ENCODE assay signal across 15 cellular contexts in genomic region chr17:13561606-13562270, GRCh38. TPM values are rescaled to one million over a fixed set of nuclear protein-coding genes. Genes with fewer than 3 reads are reported as not detected.
DNase-seq lines count a peak whose midpoint lies in the region; ATAC-seq and TF ChIP-seq lines count a peak whose summit lies in the region.
"Had no signal": no experiment of that assay in that cellular context is flagged by ENCODE, and none has a peak within 500 bp of the region (broad histone marks: within the 10 kb centered on the region; RNA-seq: fewer than 3 reads in every experiment).

No MANE protein-coding gene starts in this region.

- peaks cover 13% of the 10 kb centered on the region for H3K4me1 Mint-ChIP-seq in WTC11

- H2AFZ ChIP-seq in HCT116 (ENCODE audit: low read depth, low read length, poor library complexity, severe bottlenecking) (peak overlapping the region; percentile 67), hepatocyte (no peak overlapping the region)

- H3K4me2 ChIP-seq in HCT116 (ENCODE audit: low read length): peak overlapping the region; percentile 63
- no peak overlapping the region for H3K4me2 ChIP-seq in hepatocyte
- H3K4me2 ChIP-seq in skeletal muscle satellite cell (ENCODE audit: low read length): peak overlapping the region; percentile 75

- H3K79me2 ChIP-seq in HCT116 (ENCODE audit: insufficient read depth, low read length) (no peaks in the 10 kb centered on the region), hepatocyte (no peaks in the 10 kb centered on the region)

- intact Hi-C loops in HCT116 (cut with micrococcal nuclease): no loop called here

- no peak for TF ChIP-seq CTCF in HCT116 (IDR thresholded peaks at IDR 0.05 in 2 of 3, conservative IDR thresholded peaks at IDR 0.05 in 1 of 3; ENCODE audit: borderline replicate concordance in 1 of 3, insufficient read depth in 1 of 3, low read depth in 2 of 3, low read length in 2 of 3)
- TF ChIP-seq CTCF in hepatocyte (IDR thresholded peaks at IDR 0.05; ENCODE audit: poor library complexity): no peak
- TF ChIP-seq CTCF in WTC11 (IDR thresholded peaks at IDR 0.05): no peak

- H3K4me1 ChIP-seq in HCT116 (ENCODE audit: control insufficient read depth in 1 of 2, insufficient read depth in 2 of 2, low read length in 2 of 2) (peaks cover 0 to 32% of the 10 kb centered on the region in 2 experiments; a peak in 3 of 4 replicates), hepatocyte (ENCODE audit: insufficient read depth) (no peaks in the 10 kb centered on the region), skeletal muscle satellite cell (ENCODE audit: control insufficient read depth, insufficient read depth, low read length) (peaks cover 41% of the 10 kb centered on the region)
- H3K4me1 ChIP-seq: thyroid gland had no signal

- RAD21 ChIA-PET in HCT116 (lab: Charles Lee; ENCODE audit: low non-redundant PET in 1 of 2, low total read pairs in 2 of 2, uncharacterized antibody in 2 of 2, unreplicated experiment in 2 of 2): no interaction called here

- POLR2A ChIA-PET in HCT116 (lab: Charles Lee): interaction anchor here (1.0 kb wide), 1 partner anchor 79 kb away, joined by 3 read pairs; no protein-coding TSS in a partner anchor
- POLR2A ChIA-PET in WTC11 (lab: Charles Lee): no interaction called here

- 94% methylated on average over 14 of the region's 14 CpGs for WGBS in hepatocyte (ENCODE audit: low lambda C conversion rate, missing lambda C conversion rate)

- no peak overlapping the region for H3K27ac Mint-ChIP-seq in WTC11
- H3K27ac Mint-ChIP-seq: natural killer cell treated with Interleukin-12 subunit alpha and Interleukin-12 subunit beta and Interleukin-15 and Interleukin-18, amount 100 ng/mL, for 72 hours had no signal

- in situ Hi-C loops in SK-MEL-5 (cut with HindIII; ENCODE audit: low pct_unique_long_range_greater_than_20kb, low sequenced_read_pairs): no loop called here

- H3K27me3 ChIP-seq in HCT116 (ENCODE audit: insufficient read depth, low read length) (no peaks in the 10 kb centered on the region), hepatocyte (no peaks in the 10 kb centered on the region), skeletal muscle satellite cell (ENCODE audit: control insufficient read depth, insufficient read depth, low read length) (no peaks in the 10 kb centered on the region)
- H3K27me3 ChIP-seq: thyroid gland had no signal

- no peak for TF ChIP-seq RAD21 in HCT116 (IDR thresholded peaks at IDR 0.05; ENCODE audit: low read depth)

- no TSS peak for BruUV-seq in HCT116 (replicated peaks; lab: Mats Ljungman, UMichigan)

- H3K27ac ChIP-seq in HCT116 (ENCODE audit: low read depth, low read length): no peak overlapping the region
- peak overlapping the region; percentile 41 for H3K27ac ChIP-seq in hepatocyte
- H3K27ac ChIP-seq: SK-N-MC, thyroid gland had no signal

- peaks cover 7% of the 10 kb centered on the region for H3K9me3 Mint-ChIP-seq in WTC11
- H3K9me3 Mint-ChIP-seq: natural killer cell treated with Interleukin-12 subunit alpha and Interleukin-12 subunit beta and Interleukin-15 and Interleukin-18, amount 100 ng/mL, for 72 hours had no signal

- TF ChIP-seq POLR2A in HCT116 (IDR thresholded peaks at IDR 0.05; ENCODE audit: borderline replicate concordance, extremely low read depth, insufficient read depth, insufficient read length): no peak

- no peaks in the 10 kb centered on the region for H4K20me1 ChIP-seq in HCT116 (ENCODE audit: insufficient read depth)
- no peaks in the 10 kb centered on the region for H4K20me1 ChIP-seq in hepatocyte (ENCODE audit: insufficient read depth, poor library complexity, severe bottlenecking)

- H3K9me3 ChIP-seq in HCT116 (ENCODE audit: control insufficient read depth in 1 of 2, insufficient read depth in 1 of 2, low read depth in 1 of 2, low read length in 2 of 2) (no peaks in the 10 kb centered on the region), hepatocyte (ENCODE audit: low read depth) (no peaks in the 10 kb centered on the region), skeletal muscle satellite cell (replicated peaks; ENCODE audit: low read length) (no peaks in the 10 kb centered on the region)
- H3K9me3 ChIP-seq: thyroid gland had no signal

- H3K27me3 Mint-ChIP-seq in WTC11 (ENCODE audit: low read depth): no peaks in the 10 kb centered on the region

- no peak overlapping the region for H3K9ac ChIP-seq in HCT116 (ENCODE audit: low read length)
- H3K9ac ChIP-seq in skeletal muscle satellite cell (ENCODE audit: low read depth, low read length): peak overlapping the region; percentile 69

- CTCF ChIA-PET in HCT116 (lab: Charles Lee) (no interaction called here), WTC11 (lab: Charles Lee) (no interaction called here)

- H3K36me3 ChIP-seq in HCT116 (ENCODE audit: control insufficient read depth in 1 of 2, insufficient read depth in 2 of 2, low read length in 2 of 2): no peaks in the 10 kb centered on the region
- H3K36me3 ChIP-seq in hepatocyte (replicated peaks; ENCODE audit: insufficient read depth, low read depth): no peaks in the 10 kb centered on the region
- no peaks in the 10 kb centered on the region for H3K36me3 ChIP-seq in skeletal muscle satellite cell (ENCODE audit: insufficient read depth, low read length)
- H3K36me3 ChIP-seq: thyroid gland had no signal

- no peaks in the 10 kb centered on the region for H3K9me2 ChIP-seq in HCT116 (ENCODE audit: insufficient read depth)
- no peaks in the 10 kb centered on the region for H3K9me2 ChIP-seq in hepatocyte (replicated peaks; ENCODE audit: insufficient read depth)

- H3K4me3 ChIP-seq in HCT116 (replicated peaks in 1 of 2; ENCODE audit: low read depth in 1 of 2, low read length in 2 of 2) (no peak overlapping the region), hepatocyte (no peak overlapping the region), skeletal muscle satellite cell (ENCODE audit: low read length) (peak overlapping the region; percentile 29)
- H3K4me3 ChIP-seq: SK-N-MC, thyroid gland had no signal

- peaks cover 7% of the 10 kb centered on the region for H3K36me3 Mint-ChIP-seq in WTC11
- H3K36me3 Mint-ChIP-seq: natural killer cell treated with Interleukin-12 subunit alpha and Interleukin-12 subunit beta and Interleukin-15 and Interleukin-18, amount 100 ng/mL, for 72 hours had no signal

- no peak overlapping the region for H3K4me3 Mint-ChIP-seq in WTC11
- H3K4me3 Mint-ChIP-seq: natural killer cell treated with Interleukin-12 subunit alpha and Interleukin-12 subunit beta and Interleukin-15 and Interleukin-18, amount 100 ng/mL, for 72 hours had no signal

- DNase-seq in HCT116 (ENCODE audit: low read depth, low spot score) (no peak), SK-MEL-5 (ENCODE audit: low read depth, low spot score) (peak; percentile 50), hepatocyte (ENCODE audit: low spot score) (no peak), NCI-H146 (lab: John Stamatoyannopoulos, UW) (no peak), WTC11 (ENCODE audit: low spot score) (no peak)
- DNase-seq: Calu3; NCI-H1417 treated with DMSO at 0.1 percent for 48 hours; NCI-H524; stimulated activated CD4-positive, alpha-beta T cell treated with anti-CD3 and anti-CD28 coated beads, Interleukin-12 subunit alpha, Interleukin-12 subunit beta, amount 100 ng/mL, for 4 hours; thyroid gland had no signal

- ATAC-seq in HCT116: peak; percentile 44
- ATAC-seq in WTC11: no peak
- no peak for ATAC-seq in HG02610 (IDR thresholded peaks at IDR 0.05; ENCODE audit: unreplicated experiment)
- ATAC-seq in HG03108 (IDR thresholded peaks at IDR 0.05; ENCODE audit: unreplicated experiment): no peak

TF ChIP-seq in HCT116, 20 proteins besides CTCF, POLR2A, EP300 and RAD21:
- TF ChIP-seq SP1 (IDR thresholded peaks at IDR 0.05; ENCODE audit: low read depth): no peak
- TF ChIP-seq EZH2phosphoT487 (IDR thresholded peaks at IDR 0.05; ENCODE audit: borderline replicate concordance): no peak
- TF ChIP-seq SIN3A (IDR thresholded peaks at IDR 0.05; ENCODE audit: low read depth): no peak
- 0 out of 2 replicates have a peak, but pooled peaks have one; percentile 21 for TF ChIP-seq MAX (IDR thresholded peaks at IDR 0.05)
- TF ChIP-seq FOSL1 (IDR thresholded peaks at IDR 0.05; ENCODE audit: low read depth): peak; percentile 64; the same call in 1 of the 2 replicates

TF ChIP-seq in WTC11, 78 proteins besides CTCF, POLR2A, EP300 and RAD21:
- TF ChIP-seq ZNF317 (CRISPR knock-in tag; IDR thresholded peaks at IDR 0.05; ENCODE audit: borderline replicate concordance, low read depth): no peak

RNA-seq across cellular contexts. Expression of gene HS3ST3A1, which starts 40.0 kb away (rescaled TPM):
- total RNA-seq in HCT116 (2021; ENCODE audit: unreplicated experiment) (not detected), hepatocyte (1.2 and 2.0 TPM in 2 replicates), WTC11 (2021) (5.2 to 9.7 TPM (median 5.9 TPM) in 3 replicates)
- 0.16 and 0.33 TPM in 2 replicates for polyA plus RNA-seq in HCT116 (2012)
- 0.11 and 0.24 TPM in 2 replicates for total RNA-seq in SK-MEL-5 (2014; rRNA removed; shearing (Covaris generic))
- 0.05 and 0.06 TPM in 2 replicates for polyA plus RNA-seq in SK-MEL-5 (2015; cell fraction: cytosol; rRNA removed)
- polyA plus RNA-seq in SK-MEL-5 (2015; cell fraction: nucleus; rRNA removed): not detected in 2 replicates
- 1.5 and 2.1 TPM in 2 replicates for polyA plus RNA-seq in hepatocyte
- total RNA-seq in skeletal muscle satellite cell (2012; rRNA removed): 26.9 and 39.3 TPM in 2 replicates
- total RNA-seq: Calu3 had no signal

Comparison
In these comparisons a context has a peak if more than half of its experiments do, and no peak if none do; other contexts are left out.
1. Of the 4 proteins assayed by ChIP-seq in both WTC11 and HCT116: peak only in WTC11: none; only in HCT116: MAX; in both: none; in neither: 3.